24 cellular contexts compared by ENCODE assay signal in the genomic region with DNA sequence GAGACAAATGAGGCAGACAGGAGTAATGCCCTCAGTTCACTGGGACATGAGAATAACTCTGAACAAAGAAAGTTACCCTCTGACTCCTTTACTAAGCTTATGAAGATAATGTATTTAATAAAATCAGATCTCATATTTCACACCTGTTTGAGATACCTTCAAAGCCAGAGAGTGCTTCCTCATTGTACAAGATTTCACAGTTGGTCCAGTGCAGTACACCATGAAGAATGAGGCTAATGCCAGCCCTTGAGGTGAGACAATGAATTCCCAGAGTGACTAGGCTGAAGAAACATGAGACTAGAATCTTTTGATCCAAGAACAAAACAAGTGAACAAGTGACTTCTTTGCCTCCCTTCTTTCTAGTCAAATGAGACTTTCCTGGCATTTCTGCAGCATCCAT.
"Had no signal": no experiment of that assay in that cellular context is flagged by ENCODE, and none has a peak within 500 bp of the region (broad histone marks: within the 10 kb centered on the region; RNA-seq: fewer than 3 reads in every experiment).

No MANE protein-coding gene starts in this region.

- H3K36me3 Mint-ChIP-seq: mesothelial cell of epicardium, naive B cell had no signal

- H3K4me3 ChIP-seq: coronary artery, dorsolateral prefrontal cortex, esophagus squamous epithelium, gastrocnemius medialis, heart right ventricle, left lung, lower lobe of right lung, mucosa of descending colon had no signal

- H3K9me3 ChIP-seq: esophagus squamous epithelium, gastrocnemius medialis, left lung, lower lobe of right lung, mucosa of descending colon had no signal

- H3K36me3 ChIP-seq: esophagus squamous epithelium, gastrocnemius medialis, heart right ventricle, left lung, lower lobe of right lung had no signal

- H3K4me3 Mint-ChIP-seq: mesothelial cell of epicardium, naive B cell had no signal

- H3K9me3 Mint-ChIP-seq: mesothelial cell of epicardium, naive B cell had no signal

- DNase-seq: dermis blood vessel endothelial cell; dorsolateral prefrontal cortex; effector CD4-positive, alpha-beta T cell; effector memory CD4-positive, alpha-beta T cell; esophagus squamous epithelium; foreskin fibroblast; foreskin melanocyte; gastrocnemius medialis; glutamatergic neuron; head of caudate nucleus; heart right ventricle; hippocampal formation; left cardiac atrium; left lung; left ventricle myocardium superior; lower lobe of right lung; mesenchymal stem cell; mucosa of descending colon; naive B cell had no signal

- H3K4me1 Mint-ChIP-seq: mesothelial cell of epicardium, naive B cell had no signal

- ATAC-seq: gastrocnemius medialis, heart right ventricle, left cardiac atrium, left lung, left ventricle myocardium superior, lower lobe of right lung, mucosa of descending colon had no signal

- FAIRE-seq: endothelial cell of umbilical vein, islet of Langerhans, keratinocyte had no signal

- H3K27me3 ChIP-seq: dorsolateral prefrontal cortex, esophagus squamous epithelium, gastrocnemius medialis, heart right ventricle, left lung had no signal

- H3K27ac Mint-ChIP-seq: mesothelial cell of epicardium, naive B cell had no signal

- H3K4me1 ChIP-seq: esophagus squamous epithelium, gastrocnemius medialis, heart right ventricle, left lung, lower lobe of right lung had no signal

- H3K27ac ChIP-seq: coronary artery, dorsolateral prefrontal cortex, esophagus squamous epithelium, gastrocnemius medialis, heart right ventricle, left lung, lower lobe of right lung had no signal

- H3K27me3 Mint-ChIP-seq: naive B cell had no signal
